ENCODE assay signal across 8 cellular contexts in genomic region chr9:93003552-93004407, GRCh38. TPM values are rescaled to one million over a fixed set of nuclear protein-coding genes. Genes with fewer than 3 reads are reported as not detected.
DNase-seq lines count a peak whose midpoint lies in the region; FAIRE-seq and TF ChIP-seq lines count a peak whose summit lies in the region.

No MANE protein-coding gene starts in this region.

- H3K4me2 ChIP-seq in Loucy (ENCODE audit: low read depth, low read length, poor library complexity, severe bottlenecking) (no peak overlapping the region), keratinocyte (ENCODE audit: control insufficient read depth, extremely low read depth, insufficient read depth, low read depth, low read length) (peak overlapping the region; percentile 12)

- H3K9me3 ChIP-seq in Loucy (ENCODE audit: insufficient read depth, low read depth, low read length): peaks cover 6% of the 10 kb centered on the region; the same call in 1 of the 2 replicates
- H3K9me3 ChIP-seq in keratinocyte (ENCODE audit: control insufficient read depth, low read depth, low read length): no peaks in the 10 kb centered on the region

- TF ChIP-seq CTCF in Loucy (conservative IDR thresholded peaks at IDR 0.05; ENCODE audit: low read length): peak; percentile 70
- peak; percentile 62 for TF ChIP-seq CTCF in astrocyte of the spinal cord (IDR thresholded peaks at IDR 0.05; ENCODE audit: low read depth, low read length)
- TF ChIP-seq CTCF in keratinocyte (optimal IDR thresholded peaks at IDR 0.05 in 1 of 3, IDR thresholded peaks at IDR 0.05 in 1 of 3, conservative IDR thresholded peaks at IDR 0.05 in 1 of 3; ENCODE audit: extremely low read depth in 1 of 3, insufficient read depth in 2 of 3, low read length in 3 of 3): peak; percentile 73 to 88 (median 73)

- H3K4me1 ChIP-seq in Loucy (ENCODE audit: insufficient read depth, low read length, poor library complexity, severe bottlenecking) (peaks cover 17% of the 10 kb centered on the region), keratinocyte (ENCODE audit: control insufficient read depth, extremely low read depth, insufficient read depth, low read length) (no peaks in the 10 kb centered on the region)

- H3K79me2 ChIP-seq in Loucy (ENCODE audit: insufficient read depth, low read length) (peaks cover 31% of the 10 kb centered on the region), keratinocyte (ENCODE audit: control insufficient read depth, insufficient read depth, low read length) (no peaks in the 10 kb centered on the region)

- H4K20me1 ChIP-seq in Loucy (ENCODE audit: insufficient read depth, low read length, poor library complexity, severe bottlenecking) (peaks cover 34% of the 10 kb centered on the region), keratinocyte (ENCODE audit: control insufficient read depth, extremely low read depth, insufficient read depth, low read length) (no peaks in the 10 kb centered on the region)

- peaks cover 61% of the 10 kb centered on the region for H3K36me3 ChIP-seq in Loucy (ENCODE audit: insufficient read depth, low read length)
- H3K36me3 ChIP-seq in keratinocyte (ENCODE audit: control insufficient read depth in 2 of 2, extremely low read depth in 1 of 2, insufficient read depth in 2 of 2, low read length in 2 of 2): no peaks in the 10 kb centered on the region

- H3K9me1 ChIP-seq in keratinocyte (ENCODE audit: control insufficient read depth, extremely low read depth, insufficient read depth, low read length): no peaks in the 10 kb centered on the region

- in situ Hi-C loops in astrocyte of the spinal cord (cut with HindIII; ENCODE audit: low sequenced_read_pairs): no loop called here

- peak; percentile 15 for DNase-seq in DMS153 (lab: John Stamatoyannopoulos, UW)
- DNase-seq in DMS153 treated with DMSO at 0.1 percent for 48 hours (lab: John Stamatoyannopoulos, UW; ENCODE audit: unreplicated experiment): no peak
- DNase-seq in T-helper 2 cell: peak in 4 of 5 experiments; percentile 50 to 63 (median 54)
- DNase-seq in astrocyte of the spinal cord (ENCODE audit: low read depth, low spot score): peak; percentile 23
- DNase-seq in keratinocyte (ENCODE audit: low read depth, low spot score): no peak
- DNase-seq in stimulated activated CD4-positive, alpha-beta T cell treated with anti-CD3 and anti-CD28 coated beads, Interleukin-2, amount 100 ng/mL, for 24 hours: peak; percentile 73
- DNase-seq in KG1 (lab: John Stamatoyannopoulos, UW): no peak

- H3K9ac ChIP-seq in Loucy (ENCODE audit: low read depth, low read length, poor library complexity, severe bottlenecking) (no peak overlapping the region), keratinocyte (ENCODE audit: control insufficient read depth, extremely low read depth, insufficient read depth, low read length) (no peak overlapping the region)

- H3K27me3 ChIP-seq in Loucy (ENCODE audit: insufficient read depth, low read length, poor library complexity, severe bottlenecking) (no peaks in the 10 kb centered on the region), keratinocyte (ENCODE audit: control insufficient read depth, extremely low read depth, insufficient read depth, low read length) (peaks cover 9% of the 10 kb centered on the region)

- FAIRE-seq in keratinocyte (lab: Jason Lieb, UNC): peak; percentile 23

- dilution Hi-C loops in keratinocyte (cut with MboI; ENCODE audit: extremely low pct_ligation_motif_present, low sequenced_read_pairs): no loop called here

- H3K4me3 ChIP-seq in Loucy (ENCODE audit: low read length, poor library complexity, severe bottlenecking): no peak overlapping the region
- H3K4me3 ChIP-seq in astrocyte of the spinal cord (ENCODE audit: low read depth, low read length): no peak overlapping the region
- no peak overlapping the region for H3K4me3 ChIP-seq in keratinocyte (ENCODE audit: control insufficient read depth in 2 of 3, extremely low read depth in 1 of 3, insufficient read depth in 2 of 3, low read depth in 1 of 3, low read length in 3 of 3)

- H3K27ac ChIP-seq in keratinocyte (ENCODE audit: control insufficient read depth, insufficient read depth, low read length): no peak overlapping the region

- H2AFZ ChIP-seq in Loucy (ENCODE audit: low read length): no peak overlapping the region
- H2AFZ ChIP-seq in keratinocyte (ENCODE audit: control insufficient read depth, low read length): peak overlapping the region; percentile 48

- H3K9me2 ChIP-seq in Loucy (replicated peaks; ENCODE audit: low read depth, low read length): no peaks in the 10 kb centered on the region

- no peaks in the 10 kb centered on the region; the same call in 1 of the 2 replicates for H3F3A ChIP-seq in Loucy (ENCODE audit: low read depth)

RNA-seq across cellular contexts. Expression of gene SUSD3, which starts 54.7 kb away (rescaled TPM):
- 0.20 to 0.37 TPM in 2 of 3 replicates, not detected in the other for polyA plus RNA-seq in keratinocyte
- polyA plus RNA-seq in keratinocyte (2011; ENCODE audit: low read depth): not detected
- polyA plus RNA-seq in keratinocyte (2011; cell fraction: cytosol; rRNA removed): 0.18 and 0.19 TPM in 2 replicates
- not detected in 2 replicates for polyA plus RNA-seq in keratinocyte (2011; cell fraction: nucleus; rRNA removed)
- polyA plus RNA-seq in keratinocyte (2012; ENCODE audit: low replicate concordance): not detected in 2 replicates
- 0.32 TPM in 1 of 3 replicates, not detected in the others for polyA minus RNA-seq in keratinocyte
- polyA minus RNA-seq in keratinocyte (2011; cell fraction: cytosol; rRNA and poly(A)+ RNA removed): not detected
- not detected in 2 replicates for polyA minus RNA-seq in keratinocyte (2011; cell fraction: nucleus; rRNA and poly(A)+ RNA removed)

RNA-seq across cellular contexts. Expression of gene FGD3, which starts 56.5 kb away (rescaled TPM):
- polyA plus RNA-seq in keratinocyte: 0.21 to 0.61 TPM (median 0.22 TPM) in 3 replicates
- polyA plus RNA-seq in keratinocyte (2011; ENCODE audit: low read depth): 0.17 TPM
- polyA plus RNA-seq in keratinocyte (2011; cell fraction: cytosol; rRNA removed): 0.11 and 0.16 TPM in 2 replicates
- polyA plus RNA-seq in keratinocyte (2011; cell fraction: nucleus; rRNA removed): 0.46 and 0.59 TPM in 2 replicates
- 0.21 and 0.52 TPM in 2 replicates for polyA plus RNA-seq in keratinocyte (2012; ENCODE audit: low replicate concordance)
- 0.16 to 0.43 TPM (median 0.16 TPM) in 3 replicates for polyA minus RNA-seq in keratinocyte
- not detected for polyA minus RNA-seq in keratinocyte (2011; cell fraction: cytosol; rRNA and poly(A)+ RNA removed)
- polyA minus RNA-seq in keratinocyte (2011; cell fraction: nucleus; rRNA and poly(A)+ RNA removed): 0.23 and 0.32 TPM in 2 replicates

Comparison
In these comparisons a context has a peak if more than half of its experiments do, and no peak if none do; other contexts are left out.
1. DNase-seq: peak in DMS153 (single experiment), T-helper 2 cell (4 of 5), astrocyte of the spinal cord (single experiment) and stimulated activated CD4-positive, alpha-beta T cell treated with anti-CD3 and anti-CD28 coated beads, Interleukin-2, amount 100 ng/mL, for 24 hours (2 of 2); none in DMS153 treated with DMSO at 0.1 percent for 48 hours (single experiment), keratinocyte (single experiment) and KG1 (single experiment).
2. Peak in every context shown above with its lines, with median percentiles within 50 percentile points of each other: CTCF ChIP-seq.